27 cellular contexts compared by ENCODE assay signal in the genomic region with DNA sequence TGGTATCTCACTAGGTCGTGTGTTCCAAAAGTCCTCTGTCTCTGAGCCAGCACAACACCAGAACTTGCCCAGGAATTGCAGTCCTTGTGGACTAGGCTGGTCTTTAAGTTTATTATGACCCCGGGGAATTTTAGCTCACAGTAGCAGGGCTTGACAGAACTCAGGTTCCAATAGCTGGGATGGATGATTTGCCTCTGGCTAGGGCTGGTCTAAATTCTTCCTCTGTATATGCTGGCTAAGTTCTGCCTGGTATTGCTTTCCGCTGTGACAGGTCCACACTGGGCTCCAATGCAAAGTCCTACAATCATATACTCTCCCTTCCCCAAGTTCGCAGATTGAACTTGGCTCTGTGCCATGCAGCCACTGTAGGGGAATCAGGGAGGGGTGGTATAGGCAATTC.
"Had no signal": no experiment of that assay in that cellular context is flagged by ENCODE, and none has a peak within 500 bp of the region (broad histone marks: within the 10 kb centered on the region; RNA-seq: fewer than 3 reads in every experiment).

No MANE protein-coding gene starts in this region.

- H3K27me3 ChIP-seq: cardiac muscle cell, colonic mucosa, heart right ventricle, left lung, neural progenitor cell, suprapubic skin, tibial artery had no signal

- H3K4me3 ChIP-seq: cardiac muscle cell, colonic mucosa, heart right ventricle, left lung, lower lobe of right lung, neural progenitor cell, suprapubic skin, tibial artery had no signal

- H3K9ac ChIP-seq: neural progenitor cell had no signal

- H3K36me3 ChIP-seq: cardiac muscle cell, colonic mucosa, heart right ventricle, left lung, lower lobe of right lung, neural progenitor cell, suprapubic skin had no signal

- H3K27ac ChIP-seq: cardiac muscle cell, colonic mucosa, heart right ventricle, left lung, lower lobe of right lung, neural progenitor cell, suprapubic skin, tibial artery had no signal

- H3K4me3 Mint-ChIP-seq: activated B cell treated with CpG ODN at 0.5 μM for 24 hours; activated CD8-positive, alpha-beta memory T cell treated with anti-CD3 and anti-CD28 coated beads, Interleukin-2, amount 10 ng/mL, durations not matched to agents 7 days and 5 days; activated CD8-positive, alpha-beta T cell treated with anti-CD3 and anti-CD28 coated beads, Interleukin-2, amount 10 ng/mL, durations not matched to agents 7 days and 5 days; activated naive CD8-positive, alpha-beta T cell; activated T-cell treated with anti-CD3 and anti-CD28 coated beads, Interleukin-2, amount 50 U/mL, for 72 hours; natural killer cell; neural progenitor cell; stimulated activated naive B cell treated with anti-CD40 and anti-IgM and Interleukin-4, amounts not matched to agents 10 μg/mL and 1 μg/mL and 100 μg/mL, for 72 hours had no signal

- H3K4me1 Mint-ChIP-seq: activated B cell treated with CpG ODN at 0.5 μM for 24 hours; activated CD8-positive, alpha-beta memory T cell treated with anti-CD3 and anti-CD28 coated beads, Interleukin-2, amount 10 ng/mL, durations not matched to agents 7 days and 5 days; natural killer cell; neural progenitor cell; stimulated activated naive B cell treated with anti-CD40 and anti-IgM and Interleukin-4, amounts not matched to agents 10 μg/mL and 1 μg/mL and 100 μg/mL, for 72 hours had no signal

- H3K36me3 Mint-ChIP-seq: natural killer cell, neural progenitor cell had no signal

- H3K27me3 Mint-ChIP-seq: activated B cell treated with CpG ODN at 0.5 μM for 24 hours; activated CD8-positive, alpha-beta memory T cell treated with anti-CD3 and anti-CD28 coated beads, Interleukin-2, amount 10 ng/mL, durations not matched to agents 7 days and 5 days; activated naive CD8-positive, alpha-beta T cell had no signal

- H3K4me2 ChIP-seq: neural progenitor cell had no signal

- H3K27ac Mint-ChIP-seq: activated B cell treated with CpG ODN at 0.5 μM for 24 hours; activated CD8-positive, alpha-beta memory T cell treated with anti-CD3 and anti-CD28 coated beads, Interleukin-2, amount 10 ng/mL, durations not matched to agents 7 days and 5 days; activated CD8-positive, alpha-beta T cell treated with anti-CD3 and anti-CD28 coated beads, Interleukin-2, amount 10 ng/mL, durations not matched to agents 7 days and 5 days; activated naive CD8-positive, alpha-beta T cell; activated T-cell treated with anti-CD3 and anti-CD28 coated beads, Interleukin-2, amount 50 U/mL, for 72 hours; natural killer cell; neural progenitor cell; stimulated activated naive B cell treated with anti-CD40 and anti-IgM and Interleukin-4, amounts not matched to agents 10 μg/mL and 1 μg/mL and 100 μg/mL, for 72 hours had no signal

- DNase-seq: activated B cell treated with CpG ODN at 0.5 μM for 24 hours; activated CD8-positive, alpha-beta memory T cell treated with anti-CD3 and anti-CD28 coated beads, Interleukin-2, amount 10 ng/mL, durations not matched to agents 7 days and 5 days; activated CD8-positive, alpha-beta T cell treated with anti-CD3 and anti-CD28 coated beads, Interleukin-2, amount 10 ng/mL, durations not matched to agents 7 days and 5 days; activated naive CD4-positive, alpha-beta T cell; activated T-cell treated with anti-CD3 and anti-CD28 coated beads, Interleukin-2, amount 50 U/mL, for 72 hours; anterior cingulate cortex; cerebellar nuclear complex; colonic mucosa; effector CD8-positive, alpha-beta T cell; erythroblast; foreskin fibroblast; heart right ventricle; kidney glomerular epithelial cell; left lung; lower lobe of right lung; natural killer cell; occipital lobe; right cardiac atrium; stimulated activated CD4-positive, alpha-beta T cell treated with anti-CD3 and anti-CD28 coated beads, Interleukin-15, amount 100 ng/mL, for 24 hours; stimulated activated CD4-positive, alpha-beta T cell treated with anti-CD3 and anti-CD28 coated beads, Interleukin-2, amount 100 ng/mL, for 24 hours; stimulated activated naive B cell treated with anti-CD40 and anti-IgM and Interleukin-4, amounts not matched to agents 10 μg/mL and 1 μg/mL and 100 μg/mL, for 72 hours; tibial artery had no signal

- H3K9me3 Mint-ChIP-seq: activated B cell treated with CpG ODN at 0.5 μM for 24 hours; activated T-cell treated with anti-CD3 and anti-CD28 coated beads, Interleukin-2, amount 50 U/mL, for 72 hours; natural killer cell; neural progenitor cell; stimulated activated naive B cell treated with anti-CD40 and anti-IgM and Interleukin-4, amounts not matched to agents 10 μg/mL and 1 μg/mL and 100 μg/mL, for 72 hours had no signal

- H3K9me3 ChIP-seq: colonic mucosa, left lung, lower lobe of right lung, suprapubic skin, tibial artery had no signal

- H3K4me1 ChIP-seq: colonic mucosa, neural progenitor cell, tibial artery had no signal

- FAIRE-seq: endometrium had no signal

- H2AFZ ChIP-seq: neural progenitor cell had no signal

- ATAC-seq: activated CD8-positive, alpha-beta memory T cell treated with anti-CD3 and anti-CD28 coated beads, Interleukin-2, amount 10 ng/mL, durations not matched to agents 7 days and 5 days; activated CD8-positive, alpha-beta T cell treated with anti-CD3 and anti-CD28 coated beads, Interleukin-2, amount 10 ng/mL, durations not matched to agents 7 days and 5 days; activated T-cell treated with anti-CD3 and anti-CD28 coated beads, Interleukin-2, amount 50 U/mL, for 72 hours; heart right ventricle; natural killer cell; right cardiac atrium; stimulated activated naive B cell treated with anti-CD40 and anti-IgM and Interleukin-4, amounts not matched to agents 10 μg/mL and 1 μg/mL and 100 μg/mL, for 72 hours had no signal
